In the genomic region with DNA sequence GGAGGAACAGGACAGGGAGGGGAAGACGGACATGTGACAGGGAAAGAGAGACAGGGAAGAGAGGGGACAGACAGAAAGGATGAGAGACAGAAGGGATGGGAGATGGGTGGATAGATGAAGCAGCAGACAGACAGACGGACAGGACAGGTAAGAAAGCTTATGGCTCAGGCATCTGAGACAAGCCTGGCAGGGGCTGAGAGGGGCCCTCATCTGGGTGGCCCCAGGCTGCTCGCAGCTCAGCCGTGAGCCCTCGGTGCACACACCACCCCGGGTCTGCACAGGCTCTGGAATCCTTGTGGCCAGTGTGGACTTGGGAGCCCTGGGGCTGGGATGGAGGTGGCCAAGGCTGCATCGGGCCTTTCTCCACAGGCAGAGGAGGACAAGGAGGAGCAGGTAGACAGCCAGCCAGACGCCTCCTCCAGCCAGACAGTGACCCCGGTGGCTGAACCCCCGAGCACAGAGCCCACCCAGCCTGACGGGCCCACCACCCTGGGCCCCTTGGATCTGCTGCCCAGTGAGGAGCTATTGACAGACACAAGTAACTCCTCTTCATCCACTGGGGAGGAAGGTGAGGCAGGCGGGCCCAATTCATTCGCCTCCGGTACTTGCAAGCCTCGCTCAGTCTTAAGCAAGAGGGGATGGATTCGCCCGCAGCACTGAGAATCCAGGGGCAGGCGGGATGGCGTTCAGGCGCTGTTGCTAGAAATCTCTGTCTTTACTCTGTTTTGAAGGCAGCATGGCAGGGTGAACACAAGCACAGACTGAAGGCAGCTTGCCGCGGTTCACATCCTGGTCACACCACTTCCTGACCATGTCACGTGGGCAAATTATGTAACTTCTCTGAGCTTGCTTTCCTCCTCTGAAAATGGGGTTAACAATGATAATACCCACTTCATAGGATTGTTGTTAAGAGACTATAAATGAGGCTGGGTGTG, we compare ENCODE assay signal across 11 cellular contexts. TPM values are rescaled to one million over a fixed set of nuclear protein-coding genes. Genes with fewer than 3 reads are reported as not detected.
A peak's percentile ranks its signal among the peaks of the same experiment; 100 is the strongest.
DNase-seq lines count a peak whose midpoint lies in the region; ATAC-seq and TF ChIP-seq lines count a peak whose summit lies in the region.
"Had no signal": no experiment of that assay in that cellular context is flagged by ENCODE, and none has a peak within 500 bp of the region (broad histone marks: within the 10 kb centered on the region; RNA-seq: fewer than 3 reads in every experiment).

No MANE protein-coding gene starts in this region.

- no peak overlapping the region for H4K8ac ChIP-seq in mesenchymal stem cell (ENCODE audit: low read length)

- H3K27ac ChIP-seq in coronary artery (peak overlapping the region in 1 of 2 donors; percentile 44), mesenchymal stem cell (ENCODE audit: low read length, poor library complexity, severe bottlenecking) (no peak overlapping the region), PC-3 (ENCODE audit: low read length) (no peak overlapping the region)
- H3K27ac ChIP-seq: 22Rv1 had no signal

- H3K9me3 ChIP-seq in mesenchymal stem cell (ENCODE audit: control insufficient read depth, low read length) (no peaks in the 10 kb centered on the region), PC-3 (ENCODE audit: low read length) (no peaks in the 10 kb centered on the region)

- CTCF ChIA-PET in PC-3 (lab: Charles Lee) = interaction anchor here (0.9 kb wide), 1 partner anchor 41 kb away, joined by 3 read pairs; no protein-coding TSS in a partner anchor

- H3K4me2 ChIP-seq in mesenchymal stem cell (ENCODE audit: low read length, poor library complexity, severe bottlenecking) = no peak overlapping the region
- H3K4me2 ChIP-seq in PC-3 (ENCODE audit: low read length) = no peak overlapping the region

- peaks cover 43 to 56% of the 10 kb centered on the region in 2 donors for H3K4me1 Mint-ChIP-seq in stimulated activated naive B cell treated with anti-CD40 and anti-IgM and Interleukin-4, amounts not matched to agents 10 μg/mL and 1 μg/mL and 100 μg/mL, for 72 hours

- no peak for ATAC-seq in stimulated activated naive B cell treated with anti-CD40 and anti-IgM and Interleukin-4, amounts not matched to agents 10 μg/mL and 1 μg/mL and 100 μg/mL, for 72 hours (replicated peaks)
- no peak for ATAC-seq in GM19467 (IDR thresholded peaks at IDR 0.05; ENCODE audit: unreplicated experiment)
- ATAC-seq in PC-3 = no peak

- DNase-seq in NK-92 treated with Interleukin-12 subunit alpha and Interleukin-12 subunit beta, amount 100 ng/mL, for 24 hours (lab: John Stamatoyannopoulos, UW) = peak; percentile 41
- DNase-seq in NK-92 (lab: John Stamatoyannopoulos, UW; ENCODE audit: unreplicated experiment) (no peak), coronary artery (ENCODE audit: low spot score) (peak; percentile 71), mesenchymal stem cell (no peak), PC-3 (no peak)
- DNase-seq in activated CD4-positive, CD25-positive, alpha-beta regulatory T cell treated with anti-CD3 and anti-CD28 coated beads, Interleukin-2, amount 50 U/mL, for 72 hours = peak; percentile 57
- DNase-seq in stimulated activated naive B cell treated with anti-CD40 and anti-IgM and Interleukin-4, amounts not matched to agents 10 μg/mL and 1 μg/mL and 100 μg/mL, for 72 hours = no peak
- DNase-seq: NCI-H2171 had no signal

- no peak overlapping the region for H2AK5ac ChIP-seq in mesenchymal stem cell (ENCODE audit: low read length, severe bottlenecking)

- H3K79me2 ChIP-seq in PC-3 (ENCODE audit: low read length) = no peaks in the 10 kb centered on the region

- no peak overlapping the region for H3K18ac ChIP-seq in mesenchymal stem cell (ENCODE audit: low read depth in 1 of 2, low read length in 2 of 2)

- no peak overlapping the region for H2BK120ac ChIP-seq in mesenchymal stem cell (ENCODE audit: low read depth, low read length)

- no peak overlapping the region for H2BK5ac ChIP-seq in mesenchymal stem cell (ENCODE audit: low read depth, low read length, poor library complexity, severe bottlenecking)

- no peaks in the 10 kb centered on the region for H3F3A ChIP-seq in PC-3 (ENCODE audit: low read length, unreplicated experiment)

- WGBS in mesenchymal stem cell = 96% methylated on average over 22 of the region's 23 CpGs

- H2BK15ac ChIP-seq in mesenchymal stem cell (ENCODE audit: low read depth, poor library complexity, severe bottlenecking) = no peak overlapping the region

- peaks cover 63 to 76% of the 10 kb centered on the region in 2 donors for H3K36me3 Mint-ChIP-seq in stimulated activated naive B cell treated with anti-CD40 and anti-IgM and Interleukin-4, amounts not matched to agents 10 μg/mL and 1 μg/mL and 100 μg/mL, for 72 hours

- no peak overlapping the region for H3K4me3 ChIP-seq in coronary artery
- no peak overlapping the region for H3K4me3 ChIP-seq in mesenchymal stem cell (ENCODE audit: insufficient read depth in 1 of 2, low read depth in 1 of 2, low read length in 2 of 2)
- H3K4me3 ChIP-seq in PC-3 (ENCODE audit: low read length) = no peak overlapping the region

- peaks cover 31% of the 10 kb centered on the region for H3K79me1 ChIP-seq in mesenchymal stem cell (replicated peaks; ENCODE audit: low read length, poor library complexity, severe bottlenecking)

- no peaks in the 10 kb centered on the region for H3K27me3 ChIP-seq in mesenchymal stem cell (ENCODE audit: control insufficient read depth in 1 of 2, insufficient read depth in 1 of 2, low read length in 2 of 2)
- H3K27me3 ChIP-seq in PC-3 (ENCODE audit: low read length) = no peaks in the 10 kb centered on the region

- H2BK12ac ChIP-seq in mesenchymal stem cell (ENCODE audit: low read length in 2 of 2) = no peak overlapping the region

- H3K9ac ChIP-seq in mesenchymal stem cell (ENCODE audit: low read length) (no peak overlapping the region), PC-3 (ENCODE audit: low read length) (no peak overlapping the region)

- no peak overlapping the region for H2AFZ ChIP-seq in mesenchymal stem cell (ENCODE audit: low read depth, low read length)
- H2AFZ ChIP-seq in PC-3 (ENCODE audit: low read length) = no peak overlapping the region

- H3K27me3 Mint-ChIP-seq in stimulated activated naive B cell treated with anti-CD40 and anti-IgM and Interleukin-4, amounts not matched to agents 10 μg/mL and 1 μg/mL and 100 μg/mL, for 72 hours = no peaks in the 10 kb centered on the region

- intact Hi-C loops in PC-3 (cut with micrococcal nuclease) = loop anchor here (1.0 kb wide), 1 partner anchor 41 kb away; no protein-coding TSS in a partner anchor

- no TSS peak for BruUV-seq in PC-3 (replicated peaks; lab: Mats Ljungman, UMichigan)

- no peak overlapping the region for H4K91ac ChIP-seq in mesenchymal stem cell (ENCODE audit: low read length)

- no peaks in the 10 kb centered on the region for H3K9me3 Mint-ChIP-seq in stimulated activated naive B cell treated with anti-CD40 and anti-IgM and Interleukin-4, amounts not matched to agents 10 μg/mL and 1 μg/mL and 100 μg/mL, for 72 hours

- H4K20me1 ChIP-seq in PC-3 (ENCODE audit: low read length) = no peaks in the 10 kb centered on the region

- H3K36me3 ChIP-seq in mesenchymal stem cell (ENCODE audit: control insufficient read depth in 1 of 2, insufficient read depth in 2 of 2, low read depth in 1 of 2, low read length in 2 of 2) (peaks cover 73 to 86% of the 10 kb centered on the region in 2 experiments), PC-3 (ENCODE audit: low read depth, low read length) (no peaks in the 10 kb centered on the region)

- no peak overlapping the region for H3K4ac ChIP-seq in mesenchymal stem cell (ENCODE audit: low read depth in 1 of 2, low read length in 2 of 2)

- peak overlapping the region in 1 of 2 donors; percentile 47 for H3K4me3 Mint-ChIP-seq in stimulated activated naive B cell treated with anti-CD40 and anti-IgM and Interleukin-4, amounts not matched to agents 10 μg/mL and 1 μg/mL and 100 μg/mL, for 72 hours

- no peaks in the 10 kb centered on the region for H3K9me2 ChIP-seq in PC-3 (replicated peaks; ENCODE audit: low read length)

- H3K4me1 ChIP-seq in mesenchymal stem cell (ENCODE audit: control insufficient read depth, insufficient read depth, low read depth, low read length) (peaks cover 4% of the 10 kb centered on the region), PC-3 (ENCODE audit: insufficient read depth, low read length) (no peaks in the 10 kb centered on the region)

- H3K14ac ChIP-seq in mesenchymal stem cell (ENCODE audit: low read length in 2 of 2) = no peak overlapping the region

- TF ChIP-seq CTCF in coronary artery (IDR thresholded peaks at IDR 0.05) (no peak), PC-3 (conservative IDR thresholded peaks at IDR 0.05; ENCODE audit: low read depth, low read length) (no peak)

- POLR2A ChIA-PET in PC-3 (lab: Charles Lee; ENCODE audit: unreplicated experiment) = no interaction called here

- no peak overlapping the region for H3K23ac ChIP-seq in mesenchymal stem cell (ENCODE audit: low read length in 2 of 2)

- H3K27ac Mint-ChIP-seq in stimulated activated naive B cell treated with anti-CD40 and anti-IgM and Interleukin-4, amounts not matched to agents 10 μg/mL and 1 μg/mL and 100 μg/mL, for 72 hours = peak overlapping the region; percentile 71

RNA-seq across cellular contexts. Expression of a gene that starts 14.0 kb away (rescaled TPM):
- 54.4 TPM for polyA plus RNA-seq in mesenchymal stem cell (2013, experiment 1 of 2)
- polyA plus RNA-seq in mesenchymal stem cell (2013, experiment 2 of 2) = 53.5 TPM
- total RNA-seq in PC-3 (2014; rRNA removed) = 24.8 and 32.8 TPM in 2 replicates

RNA-seq across cellular contexts. Expression of a gene that starts 16.2 kb away (rescaled TPM):
- polyA plus RNA-seq in mesenchymal stem cell (2013, experiment 1 of 2) = 4.9 TPM
- polyA plus RNA-seq in mesenchymal stem cell (2013, experiment 2 of 2) = 5.4 TPM
- total RNA-seq in PC-3 (2014; rRNA removed) = 1.7 TPM in 2 replicates

RNA-seq across cellular contexts. Expression of a gene that starts 27.4 kb away (rescaled TPM):
- 0.21 TPM for polyA plus RNA-seq in mesenchymal stem cell (2013, experiment 1 of 2)
- polyA plus RNA-seq in mesenchymal stem cell (2013, experiment 2 of 2) = 0.15 TPM
- total RNA-seq in PC-3 (2014; rRNA removed) = 0.18 TPM in 1 of 2 replicates, not detected in the other
- total RNA-seq: temporal lobe had no signal

RNA-seq across cellular contexts. Expression of a gene that starts 50.1 kb away (rescaled TPM):
- 3.2 TPM for polyA plus RNA-seq in mesenchymal stem cell (2013, experiment 1 of 2)
- polyA plus RNA-seq in mesenchymal stem cell (2013, experiment 2 of 2) = 3.4 TPM
- 5.8 and 6.3 TPM in 2 replicates for total RNA-seq in PC-3 (2014; rRNA removed)

Comparison
In these comparisons a context has a peak if more than half of its experiments do, and no peak if none do; other contexts are left out.
1. DNase-seq: peak in NK-92 treated with Interleukin-12 subunit alpha and Interleukin-12 subunit beta, amount 100 ng/mL, for 24 hours (single experiment), activated CD4-positive, CD25-positive, alpha-beta regulatory T cell treated with anti-CD3 and anti-CD28 coated beads, Interleukin-2, amount 50 U/mL, for 72 hours (single experiment) and coronary artery (single experiment); none in NK-92 (single experiment), stimulated activated naive B cell treated with anti-CD40 and anti-IgM and Interleukin-4, amounts not matched to agents 10 μg/mL and 1 μg/mL and 100 μg/mL, for 72 hours (single experiment), mesenchymal stem cell (single experiment) and PC-3 (single experiment).